ENCODE assay signal across 11 cellular contexts in genomic region chr10:103593022-103593570, GRCh38.
"Had no signal": no experiment of that assay in that cellular context is flagged by ENCODE, and none has a peak within 500 bp of the region (broad histone marks: within the 10 kb centered on the region; RNA-seq: fewer than 3 reads in every experiment).

No MANE protein-coding gene starts in this region.

- H3K27ac ChIP-seq: esophagus muscularis mucosa, right atrium auricular region, WERI-Rb-1 had no signal

- DNase-seq: T-helper 9 cell had no signal

- H3K36me3 Mint-ChIP-seq: immature natural killer cell; naive thymus-derived CD8-positive, alpha-beta T cell had no signal

- H3K4me1 Mint-ChIP-seq: immature natural killer cell; naive thymus-derived CD8-positive, alpha-beta T cell had no signal

- H3K4me3 ChIP-seq: esophagus muscularis mucosa, mucosa of descending colon, right atrium auricular region had no signal

- H3K27ac Mint-ChIP-seq: activated CD8-positive, alpha-beta T cell treated with anti-CD3 and anti-CD28 coated beads, Interleukin-2, amount 10 ng/mL, durations not matched to agents 7 days and 5 days; immature natural killer cell; stimulated activated effector memory CD8-positive, alpha-beta T cell treated with anti-CD3 and anti-CD28 coated beads, Interleukin-12 subunit alpha, Interleukin-12 subunit beta, amount 100 ng/mL, for 72 hours had no signal

- H3K4me3 Mint-ChIP-seq: activated CD8-positive, alpha-beta T cell treated with anti-CD3 and anti-CD28 coated beads, Interleukin-2, amount 10 ng/mL, durations not matched to agents 7 days and 5 days; immature natural killer cell; naive thymus-derived CD8-positive, alpha-beta T cell; stimulated activated effector memory CD8-positive, alpha-beta T cell treated with anti-CD3 and anti-CD28 coated beads, Interleukin-12 subunit alpha, Interleukin-12 subunit beta, amount 100 ng/mL, for 72 hours had no signal

- H3K27me3 Mint-ChIP-seq: naive thymus-derived CD8-positive, alpha-beta T cell had no signal

- H3K9me3 ChIP-seq: esophagus muscularis mucosa, mucosa of descending colon, right atrium auricular region had no signal

- H3K36me3 ChIP-seq: right atrium auricular region, WERI-Rb-1 had no signal

- FAIRE-seq: endometrium, small intestine had no signal

- H3K9me3 Mint-ChIP-seq: immature natural killer cell; naive thymus-derived CD8-positive, alpha-beta T cell; stimulated activated effector memory CD8-positive, alpha-beta T cell treated with anti-CD3 and anti-CD28 coated beads, Interleukin-12 subunit alpha, Interleukin-12 subunit beta, amount 100 ng/mL, for 72 hours had no signal

- H3K27me3 ChIP-seq: esophagus muscularis mucosa, right atrium auricular region had no signal
